ENCODE assay signal across 1 cellular context in genomic region chr6:154520280-154520679, GRCh38.
A peak's percentile ranks its signal among the peaks of the same experiment; 100 is the strongest.
TF ChIP-seq lines count a peak whose summit lies in the region.

No MANE protein-coding gene starts in this region.

TF ChIP-seq in K562, 482 proteins besides CTCF, POLR2A, EP300 and RAD21 (continued from another document and continues in another):
- TF ChIP-seq ZNF79 (CRISPR knock-in tag; IDR thresholded peaks at IDR 0.05; ENCODE audit: low read depth) (no peak), CREM (IDR thresholded peaks at IDR 0.05; ENCODE audit: low read depth) (peak; percentile 69; the same call in 1 of the 2 replicates), NFATC3 (IDR thresholded peaks at IDR 0.05) (0 out of 2 replicates have a peak, but pooled peaks have one; percentile 35), TBL1XR1 (IDR thresholded peaks at IDR 0.05; ENCODE audit: low read length in 2 of 2) (peak in 1 of 2 experiments; percentile 93; a peak in 2 of 4 replicates), SPI1 (IDR thresholded peaks at IDR 0.05; ENCODE audit: borderline replicate concordance, low read depth, low read length) (peak; percentile 41; the same call in 1 of the 2 replicates), KLF1 (tag; IDR thresholded peaks at IDR 0.05) (no peak), BRF1 (IDR thresholded peaks at IDR 0.05; ENCODE audit: borderline replicate concordance, extremely low read depth, insufficient read length) (no peak), CAMTA2 (CRISPR knock-in tag; conservative IDR thresholded peaks at IDR 0.05) (no peak), HDAC6 (IDR thresholded peaks at IDR 0.05; ENCODE audit: low read depth, low read length) (no peak), CXXC5 (CRISPR knock-in tag; IDR thresholded peaks at IDR 0.05) (peak; percentile 25; the same call in 1 of the 2 replicates), BDP1 (IDR thresholded peaks at IDR 0.05; ENCODE audit: insufficient read depth, insufficient read length) (no peak), ZC3H4 (CRISPR knock-in tag; IDR thresholded peaks at IDR 0.05; ENCODE audit: borderline replicate concordance) (no peak), TCF15 (CRISPR knock-in tag; IDR thresholded peaks at IDR 0.05) (no peak), ZNF785 (CRISPR knock-in tag; IDR thresholded peaks at IDR 0.05) (no peak), MEIS2 (IDR thresholded peaks at IDR 0.05; ENCODE audit: partially characterized antibody) (peak; percentile 98), ZNF282 (CRISPR knock-in tag; IDR thresholded peaks at IDR 0.05) (no peak), IRF2 (CRISPR knock-in tag; IDR thresholded peaks at IDR 0.05) (no peak), ATF3 (IDR thresholded peaks at IDR 0.05) (peak; percentile 43; the same call in 1 of the 2 replicates), ATF3 (CRISPR knock-in tag; conservative IDR thresholded peaks at IDR 0.05) (peak; percentile 45; the same call in 1 of the 2 replicates), CHD4 (IDR thresholded peaks at IDR 0.05; ENCODE audit: insufficient read depth, insufficient replicate concordance, low read depth, low read length, poor library complexity, severe bottlenecking) (no peak), PATZ1 (CRISPR knock-in tag; IDR thresholded peaks at IDR 0.05; ENCODE audit: borderline replicate concordance) (no peak), ZKSCAN1 (IDR thresholded peaks at IDR 0.05; ENCODE audit: low read depth, low read length) (no peak), RFX7 (CRISPR knock-in tag; IDR thresholded peaks at IDR 0.05) (no peak), ZNF444 (CRISPR knock-in tag; IDR thresholded peaks at IDR 0.05) (no peak), CHCHD3 (CRISPR knock-in tag; IDR thresholded peaks at IDR 0.05) (no peak), ARID4B (CRISPR knock-in tag; IDR thresholded peaks at IDR 0.05) (no peak), U2AF2 (optimal IDR thresholded peaks at IDR 0.05; ENCODE audit: low read depth, low read length) (no peak), KDM5B (IDR thresholded peaks at IDR 0.05; ENCODE audit: insufficient replicate concordance, low read depth, low read length) (no peak), ATF7 (IDR thresholded peaks at IDR 0.05) (peak; percentile 57; the same call in 1 of the 2 replicates), HNRNPUL1 (IDR thresholded peaks at IDR 0.05; ENCODE audit: low read length) (no peak), NFIC (IDR thresholded peaks at IDR 0.05) (peak; percentile 47; the same call in 1 of the 2 replicates), ZNF780A (CRISPR knock-in tag; IDR thresholded peaks at IDR 0.05) (no peak), TAF7 (tag; IDR thresholded peaks at IDR 0.05) (no peak), MAFG (tag; conservative IDR thresholded peaks at IDR 0.05) (peak; percentile 74), KLF16 (IDR thresholded peaks at IDR 0.05) (peak; percentile 61; the same call in 1 of the 2 replicates), ZNF239 (CRISPR knock-in tag; IDR thresholded peaks at IDR 0.05) (no peak), ADNP (tag; IDR thresholded peaks at IDR 0.05) (peak; percentile 56; the same call in 1 of the 2 replicates), KDM1A (IDR thresholded peaks at IDR 0.05) (peak; percentile 91 to 93), TRIM28 (IDR thresholded peaks at IDR 0.05) (no peak), TRIM24 (IDR thresholded peaks at IDR 0.05) (peak; percentile 36 to 75; a peak in 2 of 4 replicates), ZSCAN32 (CRISPR knock-in tag; IDR thresholded peaks at IDR 0.05) (no peak), NFE2 (IDR thresholded peaks at IDR 0.05; ENCODE audit: low read depth) (peak; percentile 78), ETV6 (IDR thresholded peaks at IDR 0.05; ENCODE audit: borderline replicate concordance in 1 of 2, low read depth in 2 of 2, low read length in 1 of 2) (0 out of 4 replicates have a peak, but pooled peaks of 1 of the 2 experiments have one; percentile 48), ETV6 (CRISPR knock-in tag; IDR thresholded peaks at IDR 0.05; ENCODE audit: borderline replicate concordance) (no peak), TEAD4 (IDR thresholded peaks at IDR 0.05; ENCODE audit: low read length) (peak; percentile 87), TEAD4 (CRISPR knock-in tag; IDR thresholded peaks at IDR 0.05; ENCODE audit: borderline replicate concordance) (no peak), E2F1 (CRISPR knock-in tag; IDR thresholded peaks at IDR 0.05) (no peak), ZNF668 (CRISPR knock-in tag; IDR thresholded peaks at IDR 0.05) (no peak), SLC30A9 (CRISPR knock-in tag; IDR thresholded peaks at IDR 0.05) (no peak), ZNF12 (CRISPR knock-in tag; IDR thresholded peaks at IDR 0.05) (no peak), ZNF347 (CRISPR knock-in tag; IDR thresholded peaks at IDR 0.05; ENCODE audit: low read depth) (no peak), ETV1 (tag; conservative IDR thresholded peaks at IDR 0.05; ENCODE audit: low read depth) (peak; percentile 55)
- TF ChIP-seq, protein P1, sequence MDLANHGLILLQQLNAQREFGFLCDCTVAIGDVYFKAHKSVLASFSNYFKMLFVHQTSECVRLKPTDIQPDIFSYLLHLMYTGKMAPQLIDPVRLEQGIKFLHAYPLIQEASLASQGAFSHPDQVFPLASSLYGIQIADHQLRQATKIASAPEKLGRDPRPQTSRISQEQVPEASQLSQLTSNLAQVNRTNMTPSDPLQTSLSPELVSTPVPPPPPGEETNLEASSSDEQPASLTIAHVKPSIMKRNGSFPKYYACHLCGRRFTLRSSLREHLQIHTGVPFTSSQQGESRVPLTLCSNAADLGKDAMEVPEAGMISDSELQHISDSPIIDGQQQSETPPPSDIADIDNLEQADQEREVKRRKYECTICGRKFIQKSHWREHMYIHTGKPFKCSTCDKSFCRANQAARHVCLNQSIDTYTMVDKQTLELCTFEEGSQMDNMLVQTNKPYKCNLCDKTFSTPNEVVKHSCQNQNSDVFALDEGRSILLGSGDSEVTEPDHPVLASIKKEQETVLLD (IDR thresholded peaks at IDR 0.05): peak; percentile 46; the same call in 1 of the 2 replicates
- TF ChIP-seq, protein P2, sequence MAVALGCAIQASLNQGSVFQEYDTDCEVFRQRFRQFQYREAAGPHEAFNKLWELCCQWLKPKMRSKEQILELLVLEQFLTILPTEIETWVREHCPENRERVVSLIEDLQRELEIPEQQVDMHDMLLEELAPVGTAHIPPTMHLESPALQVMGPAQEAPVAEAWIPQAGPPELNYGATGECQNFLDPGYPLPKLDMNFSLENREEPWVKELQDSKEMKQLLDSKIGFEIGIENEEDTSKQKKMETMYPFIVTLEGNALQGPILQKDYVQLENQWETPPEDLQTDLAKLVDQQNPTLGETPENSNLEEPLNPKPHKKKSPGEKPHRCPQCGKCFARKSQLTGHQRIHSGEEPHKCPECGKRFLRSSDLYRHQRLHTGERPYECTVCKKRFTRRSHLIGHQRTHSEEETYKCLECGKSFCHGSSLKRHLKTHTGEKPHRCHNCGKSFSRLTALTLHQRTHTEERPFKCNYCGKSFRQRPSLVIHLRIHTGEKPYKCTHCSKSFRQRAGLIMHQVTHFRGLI (CRISPR knock-in tag; IDR thresholded peaks at IDR 0.05): no peak
- TF ChIP-seq, protein P3, sequence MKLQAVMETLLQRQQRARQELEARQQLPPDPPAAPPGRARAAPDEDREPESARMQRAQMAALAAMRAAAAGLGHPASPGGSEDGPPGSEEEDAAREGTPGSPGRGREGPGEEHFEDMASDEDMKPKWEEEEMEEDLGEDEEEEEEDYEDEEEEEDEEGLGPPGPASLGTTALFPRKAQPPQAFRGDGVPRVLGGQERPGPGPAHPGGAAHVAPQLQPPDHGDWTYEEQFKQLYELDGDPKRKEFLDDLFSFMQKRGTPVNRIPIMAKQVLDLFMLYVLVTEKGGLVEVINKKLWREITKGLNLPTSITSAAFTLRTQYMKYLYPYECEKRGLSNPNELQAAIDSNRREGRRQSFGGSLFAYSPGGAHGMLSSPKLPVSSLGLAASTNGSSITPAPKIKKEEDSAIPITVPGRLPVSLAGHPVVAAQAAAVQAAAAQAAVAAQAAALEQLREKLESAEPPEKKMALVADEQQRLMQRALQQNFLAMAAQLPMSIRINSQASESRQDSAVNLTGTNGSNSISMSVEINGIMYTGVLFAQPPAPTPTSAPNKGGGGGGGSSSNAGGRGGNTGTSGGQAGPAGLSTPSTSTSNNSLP (IDR thresholded peaks at IDR 0.05; ENCODE audit: borderline replicate concordance, low read depth, low read length): peak; percentile 88
- TF ChIP-seq, protein P4, sequence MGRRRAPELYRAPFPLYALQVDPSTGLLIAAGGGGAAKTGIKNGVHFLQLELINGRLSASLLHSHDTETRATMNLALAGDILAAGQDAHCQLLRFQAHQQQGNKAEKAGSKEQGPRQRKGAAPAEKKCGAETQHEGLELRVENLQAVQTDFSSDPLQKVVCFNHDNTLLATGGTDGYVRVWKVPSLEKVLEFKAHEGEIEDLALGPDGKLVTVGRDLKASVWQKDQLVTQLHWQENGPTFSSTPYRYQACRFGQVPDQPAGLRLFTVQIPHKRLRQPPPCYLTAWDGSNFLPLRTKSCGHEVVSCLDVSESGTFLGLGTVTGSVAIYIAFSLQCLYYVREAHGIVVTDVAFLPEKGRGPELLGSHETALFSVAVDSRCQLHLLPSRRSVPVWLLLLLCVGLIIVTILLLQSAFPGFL (CRISPR knock-in tag; IDR thresholded peaks at IDR 0.05): no peak
- TF ChIP-seq, protein P5, sequence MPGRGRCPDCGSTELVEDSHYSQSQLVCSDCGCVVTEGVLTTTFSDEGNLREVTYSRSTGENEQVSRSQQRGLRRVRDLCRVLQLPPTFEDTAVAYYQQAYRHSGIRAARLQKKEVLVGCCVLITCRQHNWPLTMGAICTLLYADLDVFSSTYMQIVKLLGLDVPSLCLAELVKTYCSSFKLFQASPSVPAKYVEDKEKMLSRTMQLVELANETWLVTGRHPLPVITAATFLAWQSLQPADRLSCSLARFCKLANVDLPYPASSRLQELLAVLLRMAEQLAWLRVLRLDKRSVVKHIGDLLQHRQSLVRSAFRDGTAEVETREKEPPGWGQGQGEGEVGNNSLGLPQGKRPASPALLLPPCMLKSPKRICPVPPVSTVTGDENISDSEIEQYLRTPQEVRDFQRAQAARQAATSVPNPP (IDR thresholded peaks at IDR 0.05; ENCODE audit: borderline replicate concordance, insufficient read depth, insufficient read length): no peak
